12 cellular contexts compared by ENCODE assay signal in the genomic region with DNA sequence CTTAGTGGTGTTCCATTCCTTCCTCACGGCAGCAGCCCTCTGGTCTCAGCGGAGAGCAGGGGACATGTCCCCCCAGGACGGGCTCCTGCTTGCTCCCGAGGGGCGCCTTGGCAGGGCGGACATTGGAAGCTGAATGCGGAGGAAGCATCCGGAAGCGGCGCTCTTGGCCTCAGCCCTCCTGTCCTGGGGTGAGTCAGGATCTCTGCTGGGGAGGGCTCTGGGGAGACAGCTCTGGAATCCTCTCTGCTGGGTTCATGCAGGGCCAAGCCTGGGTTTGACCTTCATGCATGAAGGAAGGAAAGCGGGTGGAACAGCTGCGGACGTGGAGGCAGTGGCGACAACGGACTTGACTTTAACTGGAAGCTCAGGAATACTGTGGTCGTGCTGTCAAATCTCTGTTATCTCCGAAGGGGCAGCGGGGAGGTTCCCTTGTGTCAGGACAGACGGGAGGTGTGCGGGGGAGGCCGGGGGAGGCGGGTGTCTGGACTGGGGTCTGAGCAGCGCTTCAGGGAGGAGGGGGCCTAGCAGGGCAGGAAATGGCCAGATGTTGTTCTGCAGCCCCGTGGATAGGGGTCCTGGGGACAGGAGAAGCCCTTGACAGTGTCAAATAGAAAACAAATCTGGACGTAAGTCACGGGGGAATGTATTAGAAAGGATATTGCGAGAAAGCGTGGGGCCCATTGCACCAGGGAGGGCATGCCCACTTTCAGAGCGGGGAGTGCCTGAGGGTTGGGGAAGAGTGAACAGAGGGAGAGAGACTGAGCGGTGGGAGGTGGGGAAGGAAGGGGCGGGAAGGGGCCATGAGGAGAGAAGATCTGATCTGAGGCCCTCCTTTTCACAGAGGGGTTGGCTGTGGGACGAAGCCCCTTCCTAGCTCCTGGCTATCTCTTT. TPM values are rescaled to one million over a fixed set of nuclear protein-coding genes. Genes with fewer than 3 reads are reported as not detected.
DNase-seq lines count a peak whose midpoint lies in the region; ATAC-seq and TF ChIP-seq lines count a peak whose summit lies in the region.
"Had no signal": no experiment of that assay in that cellular context is flagged by ENCODE, and none has a peak within 500 bp of the region (broad histone marks: within the 10 kb centered on the region; RNA-seq: fewer than 3 reads in every experiment).

No MANE protein-coding gene starts in this region.

- in situ Hi-C loops in GM23248 (cut with MboI): no loop called here

- no peak for TF ChIP-seq CTCF in nephron (IDR thresholded peaks at IDR 0.05; ENCODE audit: unreplicated experiment in 3 of 3)

- peaks cover 11% of the 10 kb centered on the region for H3K4me1 Mint-ChIP-seq in activated CD4-positive, alpha-beta memory T cell treated with anti-CD3 and anti-CD28 coated beads, Interleukin-2, amount 10 ng/mL, durations not matched to agents 7 days and 5 days
- peaks cover 10% of the 10 kb centered on the region for H3K4me1 Mint-ChIP-seq in activated CD4-positive, alpha-beta memory T cell treated with anti-CD3 and anti-CD28 coated beads for 36 hours (ENCODE audit: low read depth)
- H3K4me1 Mint-ChIP-seq in nephron: peaks cover 33% of the 10 kb centered on the region

- peaks cover 20% of the 10 kb centered on the region for H3K27me3 Mint-ChIP-seq in activated CD4-positive, alpha-beta memory T cell treated with anti-CD3 and anti-CD28 coated beads, Interleukin-2, amount 10 ng/mL, durations not matched to agents 7 days and 5 days
- H3K27me3 Mint-ChIP-seq in activated CD4-positive, alpha-beta memory T cell treated with anti-CD3 and anti-CD28 coated beads for 36 hours: peaks cover 3% of the 10 kb centered on the region
- peaks cover 41% of the 10 kb centered on the region for H3K27me3 Mint-ChIP-seq in nephron (ENCODE audit: low read depth)

- CTCF ChIA-PET in activated CD4-positive, alpha-beta memory T cell treated with anti-CD3 and anti-CD28 coated beads, Interleukin-2, amount 10 ng/mL, durations not matched to agents 7 days and 5 days (lab: Charles Lee): no interaction called here
- CTCF ChIA-PET in activated CD4-positive, alpha-beta memory T cell treated with anti-CD3 and anti-CD28 coated beads for 36 hours (lab: Charles Lee): no interaction called here

- no peak overlapping the region for H3K27ac Mint-ChIP-seq in activated CD4-positive, alpha-beta memory T cell treated with anti-CD3 and anti-CD28 coated beads, Interleukin-2, amount 10 ng/mL, durations not matched to agents 7 days and 5 days
- H3K27ac Mint-ChIP-seq in activated CD4-positive, alpha-beta memory T cell treated with anti-CD3 and anti-CD28 coated beads for 36 hours: no peak overlapping the region
- H3K27ac Mint-ChIP-seq in nephron: peak overlapping the region; percentile 48 to 54 (median 52)

- peak; percentile 71 for ATAC-seq in Right ventricle myocardium superior (ENCODE audit: poor library complexity)
- ATAC-seq: K562 had no signal

- H3K27me3 ChIP-seq in thymus (ENCODE audit: control insufficient read depth, insufficient read depth): no peaks in the 10 kb centered on the region
- peaks cover 26% of the 10 kb centered on the region; the same call in 1 of the 2 replicates for H3K27me3 ChIP-seq in GM23248 (replicated peaks; ENCODE audit: insufficient read depth)

- H3K4me3 ChIP-seq in thymus (ENCODE audit: low read length) (no peak overlapping the region), GM23248 (no peak overlapping the region)
- H3K4me3 ChIP-seq: K562 had no signal

- POLR2A ChIA-PET in activated CD4-positive, alpha-beta memory T cell treated with anti-CD3 and anti-CD28 coated beads, Interleukin-2, amount 10 ng/mL, durations not matched to agents 7 days and 5 days (lab: Charles Lee): no interaction called here
- POLR2A ChIA-PET in activated CD4-positive, alpha-beta memory T cell treated with anti-CD3 and anti-CD28 coated beads for 36 hours (lab: Charles Lee): no interaction called here

- peak; percentile 7 for DNase-seq in activated CD4-positive, alpha-beta memory T cell treated with anti-CD3 and anti-CD28 coated beads, Interleukin-2, amount 10 ng/mL, durations not matched to agents 7 days and 5 days
- DNase-seq in activated CD4-positive, alpha-beta memory T cell treated with anti-CD3 and anti-CD28 coated beads for 36 hours: no peak
- DNase-seq in Right ventricle myocardium superior (peak; percentile 77), erythroblast (lab: John Stamatoyannopoulos, UW) (no peak), SHP77 (lab: John Stamatoyannopoulos, UW) (no peak), GM23248 (no peak)
- DNase-seq: ACHN; activated naive CD4-positive, alpha-beta T cell treated with Interleukin-2 at 50 U/mL for 16 hours; effector memory CD4-positive, alpha-beta T cell had no signal

- TF ChIP-seq POLR2A in erythroblast (IDR thresholded peaks at IDR 0.05; ENCODE audit: low read length): no peak

- H3K4me1 ChIP-seq in thymus (ENCODE audit: control insufficient read depth, insufficient read depth, low read length): no peaks in the 10 kb centered on the region
- H3K4me1 ChIP-seq in GM23248 (ENCODE audit: insufficient read depth): peaks cover 9% of the 10 kb centered on the region; the same call in 1 of the 2 replicates

- WGBS in thymus: 93% methylated on average over 32 of the region's 32 CpGs
- 81 to 83% methylated on average over 29 to 32 of the region's 32 CpGs for WGBS in GM23248 (ENCODE audit: low coverage in 1 of 2, low lambda C conversion rate in 2 of 2, missing lambda C conversion rate in 2 of 2), 2 experiments

- no peak overlapping the region for H2AFZ ChIP-seq in GM23248

- no peaks in the 10 kb centered on the region for H3F3A ChIP-seq in GM23248 (ENCODE audit: insufficient read depth)

- H3K9me2 ChIP-seq in GM23248 (ENCODE audit: insufficient read depth): no peaks in the 10 kb centered on the region

- H3K4me3 Mint-ChIP-seq in activated CD4-positive, alpha-beta memory T cell treated with anti-CD3 and anti-CD28 coated beads, Interleukin-2, amount 10 ng/mL, durations not matched to agents 7 days and 5 days: no peak overlapping the region
- H3K4me3 Mint-ChIP-seq in activated CD4-positive, alpha-beta memory T cell treated with anti-CD3 and anti-CD28 coated beads for 36 hours: no peak overlapping the region
- H3K4me3 Mint-ChIP-seq in nephron: peak overlapping the region in 1 of 3 experiments; percentile 10

- H3K9me3 ChIP-seq in thymus (ENCODE audit: control insufficient read depth) (no peaks in the 10 kb centered on the region), GM23248 (ENCODE audit: low read depth) (no peaks in the 10 kb centered on the region)

- H3K36me3 ChIP-seq in thymus (ENCODE audit: control insufficient read depth, insufficient read depth) (no peaks in the 10 kb centered on the region), GM23248 (ENCODE audit: low read depth) (no peaks in the 10 kb centered on the region)

- peaks cover 7% of the 10 kb centered on the region for H3K36me3 Mint-ChIP-seq in activated CD4-positive, alpha-beta memory T cell treated with anti-CD3 and anti-CD28 coated beads, Interleukin-2, amount 10 ng/mL, durations not matched to agents 7 days and 5 days (ENCODE audit: low read depth)
- H3K36me3 Mint-ChIP-seq in activated CD4-positive, alpha-beta memory T cell treated with anti-CD3 and anti-CD28 coated beads for 36 hours: peaks cover 3% of the 10 kb centered on the region
- H3K36me3 Mint-ChIP-seq in nephron (ENCODE audit: low read depth): peaks cover 3% of the 10 kb centered on the region

- no peak overlapping the region for H3K4me2 ChIP-seq in GM23248 (ENCODE audit: unreplicated experiment)

- H3K9ac ChIP-seq in GM23248: no peak overlapping the region

- no peaks in the 10 kb centered on the region for H4K20me1 ChIP-seq in GM23248 (ENCODE audit: insufficient read depth)

- intact Hi-C loops in activated CD4-positive, alpha-beta memory T cell treated with anti-CD3 and anti-CD28 coated beads for 36 hours (cut with micrococcal nuclease): no loop called here
- intact Hi-C loops in Right ventricle myocardium superior (cut with DNase I): no loop called here

- H3K79me2 ChIP-seq in GM23248 (ENCODE audit: insufficient read depth): no peaks in the 10 kb centered on the region

- H3K9me3 Mint-ChIP-seq in activated CD4-positive, alpha-beta memory T cell treated with anti-CD3 and anti-CD28 coated beads, Interleukin-2, amount 10 ng/mL, durations not matched to agents 7 days and 5 days: peaks cover 9% of the 10 kb centered on the region
- peaks cover 12% of the 10 kb centered on the region for H3K9me3 Mint-ChIP-seq in activated CD4-positive, alpha-beta memory T cell treated with anti-CD3 and anti-CD28 coated beads for 36 hours
- H3K9me3 Mint-ChIP-seq in nephron: peaks cover 24% of the 10 kb centered on the region

- H3K27ac ChIP-seq in thymus (ENCODE audit: low read depth) (peak overlapping the region; percentile 44), GM23248 (no peak overlapping the region)

RNA-seq across cellular contexts. Expression of gene CRYAA, which starts 26.6 kb away (rescaled TPM):
- total RNA-seq in activated CD4-positive, alpha-beta memory T cell treated with anti-CD3 and anti-CD28 coated beads, Interleukin-2, amount 10 ng/mL, durations not matched to agents 7 days and 5 days: not detected
- not detected for total RNA-seq in activated CD4-positive, alpha-beta memory T cell treated with anti-CD3 and anti-CD28 coated beads for 36 hours
- not detected for total RNA-seq in Right ventricle myocardium superior
- polyA plus RNA-seq in thymus: 2.3 TPM
- total RNA-seq in GM23248 (2014; rRNA removed; shearing (Covaris generic)): not detected in 2 replicates
- polyA plus RNA-seq in GM23248 (2016; fragmentation: Nextera tagmentation; extraction: Ambion mirVana): not detected in 2 replicates
- total RNA-seq: K562 had no signal
- polyA plus RNA-seq: K562 had no signal

Comparison
In these comparisons a context has a peak if more than half of its experiments do, and no peak if none do; other contexts are left out.
1. DNase-seq: peak in activated CD4-positive, alpha-beta memory T cell treated with anti-CD3 and anti-CD28 coated beads, Interleukin-2, amount 10 ng/mL, durations not matched to agents 7 days and 5 days (single experiment) and Right ventricle myocardium superior (single experiment); none in activated CD4-positive, alpha-beta memory T cell treated with anti-CD3 and anti-CD28 coated beads for 36 hours (single experiment), erythroblast (0 of 2), SHP77 (0 of 2) and GM23248 (single experiment).
2. H3K27ac Mint-ChIP-seq: peak in nephron (3 of 3); none in activated CD4-positive, alpha-beta memory T cell treated with anti-CD3 and anti-CD28 coated beads, Interleukin-2, amount 10 ng/mL, durations not matched to agents 7 days and 5 days (single experiment) and activated CD4-positive, alpha-beta memory T cell treated with anti-CD3 and anti-CD28 coated beads for 36 hours (single experiment).